ENCODE assay signal across 21 cellular contexts in the genomic region with DNA sequence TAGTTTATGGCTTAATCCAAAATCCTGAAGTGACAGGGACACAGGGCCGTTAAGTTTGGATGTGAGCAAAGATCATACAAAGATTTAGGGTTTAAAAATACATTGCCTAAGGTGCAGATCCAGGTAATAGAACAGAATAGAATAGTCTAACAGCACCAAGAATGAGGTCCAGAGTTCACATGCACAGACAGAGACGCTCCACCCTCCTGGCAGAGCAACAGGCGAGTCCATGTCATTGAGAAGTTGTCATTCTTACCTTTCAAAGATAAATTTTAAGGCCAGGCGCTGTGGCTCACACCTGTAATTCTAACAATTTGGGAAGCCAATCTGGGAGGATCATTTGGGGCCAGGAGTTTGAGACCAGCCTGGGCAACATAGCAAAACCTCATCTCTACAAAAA.
"Had no signal": no experiment of that assay in that cellular context is flagged by ENCODE, and none has a peak within 500 bp of the region (broad histone marks: within the 10 kb centered on the region; RNA-seq: fewer than 3 reads in every experiment).

No MANE protein-coding gene starts in this region.

- H3K36me3 ChIP-seq: MG63, SJSA1 had no signal

- H3K27me3 ChIP-seq: MG63, SJSA1 had no signal

- H3K4me1 ChIP-seq: SJSA1 had no signal

- FAIRE-seq: RCC 7860 had no signal

- H3K27ac ChIP-seq: SJSA1, SK-N-MC had no signal

- H3K4me3 ChIP-seq: MG63, SJSA1, SK-N-MC had no signal

- H3K9me3 ChIP-seq: MG63 had no signal

- DNase-seq: IMR-90, Karpas-422, KG1, MG63, NCI-H1092, NCI-H1105 treated with DMSO at 0.1 percent for 48 hours, NCI-H1417 treated with DMSO at 0.1 percent for 48 hours, NCI-H1694 treated with DMSO at 0.1 percent for 48 hours, NCI-H1930, NCI-H2081, NCI-H2107, NCI-H2227 treated with DMSO at 0.1 percent for 48 hours, NCI-H524, NCI-H526 treated with DMSO at 0.1 percent for 48 hours, NCI-H748 treated with DMSO at 0.1 percent for 48 hours, Right ventricle myocardium superior, RPMI8226, SIG-M5 had no signal
